10 cellular contexts compared by ENCODE assay signal in genomic region chrX:2693123-2693438, GRCh38. TPM values are rescaled to one million over a fixed set of nuclear protein-coding genes. Genes with fewer than 3 reads are reported as not detected.
DNase-seq lines count a peak whose midpoint lies in the region; ATAC-seq, FAIRE-seq and TF ChIP-seq lines count a peak whose summit lies in the region.
"Had no signal": no experiment of that assay in that cellular context is flagged by ENCODE, and none has a peak within 500 bp of the region (broad histone marks: within the 10 kb centered on the region; RNA-seq: fewer than 3 reads in every experiment).

No MANE protein-coding gene starts in this region.

- no peaks in the 10 kb centered on the region for H3K27me3 Mint-ChIP-seq in Calu3 (ENCODE audit: unreplicated experiment)

- H3K36me3 Mint-ChIP-seq in Calu3 (ENCODE audit: insufficient read depth, unreplicated experiment) = peaks cover 22% of the 10 kb centered on the region

- BruUV-seq in Calu3 (replicated peaks; lab: Mats Ljungman, UMichigan) (no TSS peak), PC-3 (replicated peaks; lab: Mats Ljungman, UMichigan) (no TSS peak), endothelial cell of umbilical vein (replicated peaks; lab: Mats Ljungman, UMichigan) (no TSS peak)

- H3K4me3 ChIP-seq in PC-3 (ENCODE audit: low read length) (peak overlapping the region; percentile 93), endothelial cell of umbilical vein (replicated peaks in 1 of 3; ENCODE audit: insufficient read depth in 1 of 3, low read depth in 1 of 3, low read length in 3 of 3) (peak overlapping the region; percentile 76 to 100 (median 92)), skeletal muscle cell (ENCODE audit: low read depth, low read length) (peak overlapping the region; percentile 88)
- H3K4me3 ChIP-seq: mucosa of descending colon had no signal

- intact Hi-C loops in Calu3 (cut with micrococcal nuclease; ENCODE audit: unreplicated experiment) = no loop called here
- intact Hi-C loops in PC-3 (cut with micrococcal nuclease) = no loop called here
- intact Hi-C loops in endothelial cell of umbilical vein (cut with micrococcal nuclease) = loop anchor here (5.0 kb wide), 1 partner anchor 234 kb away; the partner anchor contains the start of gene ARSD

- H3K27me3 ChIP-seq in PC-3 (ENCODE audit: low read length) (no peaks in the 10 kb centered on the region), endothelial cell of umbilical vein (ENCODE audit: control insufficient read depth in 2 of 2, insufficient read depth in 2 of 2, low read length in 2 of 2) (no peaks in the 10 kb centered on the region)

- no peaks in the 10 kb centered on the region for H3K9me1 ChIP-seq in endothelial cell of umbilical vein (replicated peaks; ENCODE audit: control insufficient read depth, extremely low read depth, insufficient read depth, low read length)

- CTCF ChIA-PET in Calu3 (lab: Charles Lee) (no interaction called here), PC-3 (lab: Charles Lee) (no interaction called here), endothelial cell of umbilical vein (lab: Charles Lee) (no interaction called here)

- no peak for ATAC-seq in PC-3
- no peak for ATAC-seq in HG02938 (IDR thresholded peaks at IDR 0.05; ENCODE audit: unreplicated experiment)
- ATAC-seq: mucosa of descending colon had no signal

- DNase-seq in Calu3 (no peak), PC-3 (no peak), endothelial cell of umbilical vein (ENCODE audit: low read depth, low spot score) (no peak), skeletal muscle cell (ENCODE audit: low read depth) (no peak), medulla oblongata (ENCODE audit: extremely low spot score) (no peak), GM19240 (ENCODE audit: insufficient read length, low spot score) (no peak), DMS53 treated with DMSO at 0.1 percent for 48 hours (lab: John Stamatoyannopoulos, UW; ENCODE audit: unreplicated experiment) (no peak)
- DNase-seq: mucosa of descending colon, NCI-H1417 had no signal

- H4K20me1 ChIP-seq in PC-3 (ENCODE audit: low read length) = no peaks in the 10 kb centered on the region
- no peaks in the 10 kb centered on the region for H4K20me1 ChIP-seq in endothelial cell of umbilical vein (replicated peaks; ENCODE audit: control insufficient read depth, extremely low read depth, insufficient read depth, low read length)

- H3K36me3 ChIP-seq in PC-3 (ENCODE audit: low read depth, low read length) = no peaks in the 10 kb centered on the region
- no peaks in the 10 kb centered on the region for H3K36me3 ChIP-seq in endothelial cell of umbilical vein (ENCODE audit: control insufficient read depth in 2 of 2, extremely low read depth in 1 of 2, insufficient read depth in 2 of 2, low read length in 2 of 2)

- peak overlapping the region; percentile 90 for H3K4me2 ChIP-seq in PC-3 (ENCODE audit: low read length)
- H3K4me2 ChIP-seq in endothelial cell of umbilical vein (ENCODE audit: insufficient read depth, low read length) = peak overlapping the region; percentile 99

- FAIRE-seq in endothelial cell of umbilical vein (lab: Jason Lieb, UNC) = no peak

- H3K79me2 ChIP-seq in PC-3 (ENCODE audit: low read length) (peaks cover 63% of the 10 kb centered on the region), endothelial cell of umbilical vein (ENCODE audit: control insufficient read depth, insufficient read depth, low read length) (peaks cover 60% of the 10 kb centered on the region)

- TF ChIP-seq CTCF in Calu3 (IDR thresholded peaks at IDR 0.05; ENCODE audit: unreplicated experiment) = no peak
- TF ChIP-seq CTCF in PC-3 (conservative IDR thresholded peaks at IDR 0.05; ENCODE audit: low read depth, low read length) = no peak
- TF ChIP-seq CTCF in endothelial cell of umbilical vein (IDR thresholded peaks at IDR 0.05; ENCODE audit: extremely low read depth in 1 of 2, insufficient read depth in 1 of 2, low read depth in 1 of 2, low read length in 2 of 2) = no peak

- no peaks in the 10 kb centered on the region for H3K9me2 ChIP-seq in PC-3 (replicated peaks; ENCODE audit: low read length)

- H3K9me3 ChIP-seq in PC-3 (ENCODE audit: low read length) = no peaks in the 10 kb centered on the region
- H3K9me3 ChIP-seq in endothelial cell of umbilical vein (replicated peaks; ENCODE audit: control insufficient read depth, insufficient read depth, low read length) = no peaks in the 10 kb centered on the region
- H3K9me3 ChIP-seq: mucosa of descending colon had no signal

- H3K4me1 ChIP-seq in PC-3 (ENCODE audit: insufficient read depth, low read length) (peaks cover 27% of the 10 kb centered on the region), endothelial cell of umbilical vein (ENCODE audit: control insufficient read depth, extremely low read depth, insufficient read depth, low read length) (peaks cover 56% of the 10 kb centered on the region)

- peaks cover 19% of the 10 kb centered on the region for H3K4me1 Mint-ChIP-seq in Calu3 (ENCODE audit: low read depth, unreplicated experiment)

- H3K27ac ChIP-seq in PC-3 (ENCODE audit: low read length) (no peak overlapping the region), endothelial cell of umbilical vein (ENCODE audit: insufficient read depth, low read depth, low read length) (peak overlapping the region; percentile 76)

- POLR2A ChIA-PET in PC-3 (lab: Charles Lee; ENCODE audit: unreplicated experiment) (no interaction called here), endothelial cell of umbilical vein (lab: Charles Lee) (no interaction called here)

- peak overlapping the region; percentile 81 for H3K4me3 Mint-ChIP-seq in Calu3 (ENCODE audit: low read depth, unreplicated experiment)

- dilution Hi-C loops in endothelial cell of umbilical vein (cut with MboI; ENCODE audit: extremely low pct_ligation_motif_present, low sequenced_read_pairs) = no loop called here

- H3F3A ChIP-seq in PC-3 (ENCODE audit: low read length, unreplicated experiment) = no peaks in the 10 kb centered on the region

- H3K27ac Mint-ChIP-seq in Calu3 (ENCODE audit: unreplicated experiment) = no peak overlapping the region

- no peak for TF ChIP-seq POLR2A in endothelial cell of umbilical vein (IDR thresholded peaks at IDR 0.05; ENCODE audit: low read depth, low read length)

- H2AFZ ChIP-seq in PC-3 (ENCODE audit: low read length) (no peak overlapping the region), endothelial cell of umbilical vein (ENCODE audit: low read depth, low read length) (no peak overlapping the region)

- H3K9ac ChIP-seq in PC-3 (ENCODE audit: low read length) (no peak overlapping the region), endothelial cell of umbilical vein (replicated peaks; ENCODE audit: extremely low read depth, insufficient read depth, low read length) (peak overlapping the region; percentile 98)

- H3K9me3 Mint-ChIP-seq in Calu3 (ENCODE audit: low read depth, unreplicated experiment) = no peaks in the 10 kb centered on the region

TF ChIP-seq in endothelial cell of umbilical vein, 7 proteins besides CTCF, POLR2A, EP300 and RAD21:
- no peak for TF ChIP-seq GATA2 (IDR thresholded peaks at IDR 0.05; ENCODE audit: insufficient read depth, insufficient read length, low read depth, low read length)
TF ChIP-seq in endothelial cell of umbilical vein: peak in this region for 0.

RNA-seq across cellular contexts. Expression of gene CD99, which starts 2.0 kb away (rescaled TPM):
- total RNA-seq in Calu3 (2022) (51.2 and 73.9 TPM in 2 replicates), PC-3 (2014; rRNA removed) (202 and 325 TPM in 2 replicates), endothelial cell of umbilical vein (641 and 654 TPM in 2 replicates)
- polyA plus RNA-seq in endothelial cell of umbilical vein = 364 and 474 TPM in 2 replicates
- 464 and 610 TPM in 2 replicates for polyA plus RNA-seq in endothelial cell of umbilical vein (2011; cell fraction: cytosol; rRNA removed)
- polyA plus RNA-seq in endothelial cell of umbilical vein (2011; cell fraction: nucleus; rRNA removed) = 271 and 326 TPM in 2 replicates
- 519 and 816 TPM in 2 replicates for polyA plus RNA-seq in endothelial cell of umbilical vein (2012)
- polyA minus RNA-seq in endothelial cell of umbilical vein = 211 and 221 TPM in 2 replicates
- 55.5 TPM for polyA minus RNA-seq in endothelial cell of umbilical vein (2011; cell fraction: cytosol; rRNA and poly(A)+ RNA removed)
- polyA minus RNA-seq in endothelial cell of umbilical vein (2011; cell fraction: nucleus; rRNA and poly(A)+ RNA removed) = 67.1 and 74.9 TPM in 2 replicates

RNA-seq across cellular contexts. Expression of gene XG, which starts 58.8 kb away (rescaled TPM):
- total RNA-seq in Calu3 (2022) (not detected in 2 replicates), PC-3 (2014; rRNA removed) (not detected in 2 replicates), endothelial cell of umbilical vein (0.44 TPM in 1 of 2 replicates, not detected in the other)
- 0.10 TPM in 1 of 2 replicates, not detected in the other for polyA plus RNA-seq in endothelial cell of umbilical vein
- 0.04 and 0.17 TPM in 2 replicates for polyA plus RNA-seq in endothelial cell of umbilical vein (2011; cell fraction: cytosol; rRNA removed)
- polyA plus RNA-seq in endothelial cell of umbilical vein (2011; cell fraction: nucleus; rRNA removed) = 0.15 TPM in 1 of 2 replicates, not detected in the other
- polyA plus RNA-seq in endothelial cell of umbilical vein (2012) = 0.19 TPM in 1 of 2 replicates, not detected in the other
- not detected in 2 replicates for polyA minus RNA-seq in endothelial cell of umbilical vein
- polyA minus RNA-seq in endothelial cell of umbilical vein (2011; cell fraction: cytosol; rRNA and poly(A)+ RNA removed) = not detected
- 0.24 and 0.43 TPM in 2 replicates for polyA minus RNA-seq in endothelial cell of umbilical vein (2011; cell fraction: nucleus; rRNA and poly(A)+ RNA removed)
